In the genomic region with DNA sequence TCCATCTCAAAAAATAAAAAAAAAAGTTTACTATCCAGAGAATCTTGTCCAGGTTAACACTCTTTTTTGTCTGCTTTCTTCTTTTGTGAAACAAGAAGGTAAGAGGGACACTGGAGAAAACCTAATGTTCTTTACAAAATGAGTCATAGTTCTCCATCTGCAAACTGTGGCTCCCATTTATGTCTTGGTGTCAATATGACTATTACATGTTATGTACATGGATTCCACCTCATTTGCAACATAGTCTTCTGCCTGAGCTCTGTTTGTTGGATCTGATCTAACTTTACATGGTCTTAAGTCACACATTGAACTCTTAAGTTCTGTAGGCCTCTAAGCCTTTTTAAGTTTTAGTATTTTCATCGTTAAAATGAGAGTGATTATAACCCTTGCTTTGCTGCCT, we compare ENCODE assay signal across 29 cellular contexts.
"Had no signal": no experiment of that assay in that cellular context is flagged by ENCODE, and none has a peak within 500 bp of the region (broad histone marks: within the 10 kb centered on the region; RNA-seq: fewer than 3 reads in every experiment).

No MANE protein-coding gene starts in this region.

- H3K27me3 ChIP-seq: breast epithelium, esophagus muscularis mucosa, foreskin keratinocyte, heart left ventricle, pancreas, sigmoid colon, suprapubic skin, tibial artery, upper lobe of right lung had no signal

- H3K4me3 ChIP-seq: breast epithelium, esophagus muscularis mucosa, heart left ventricle, pancreas, prostate gland, sigmoid colon, suprapubic skin, tibial artery, upper lobe of right lung had no signal

- H3K36me3 Mint-ChIP-seq: activated CD4-positive, alpha-beta memory T cell treated with anti-CD3 and anti-CD28 coated beads for 36 hours; immature natural killer cell; naive B cell; WTC11 had no signal

- H3K27me3 Mint-ChIP-seq: activated CD4-positive, alpha-beta memory T cell treated with anti-CD3 and anti-CD28 coated beads for 36 hours; naive B cell; stimulated activated memory B cell treated with anti-CD40 and anti-IgM and Interleukin-4, amounts not matched to agents 10 μg/mL and 1 μg/mL and 100 μg/mL, for 72 hours had no signal

- H3K4me1 ChIP-seq: breast epithelium, foreskin keratinocyte, prostate gland, suprapubic skin, upper lobe of right lung had no signal

- H3K27ac ChIP-seq: breast epithelium, esophagus muscularis mucosa, foreskin keratinocyte, heart left ventricle, pancreas, prostate gland, sigmoid colon, suprapubic skin, upper lobe of right lung had no signal

- H3K9me3 ChIP-seq: breast epithelium, esophagus muscularis mucosa, heart left ventricle, pancreas, prostate gland, sigmoid colon, suprapubic skin, tibial artery, upper lobe of right lung had no signal

- H3K9me3 Mint-ChIP-seq: activated CD4-positive, alpha-beta memory T cell treated with anti-CD3 and anti-CD28 coated beads for 36 hours; activated naive CD4-positive, alpha-beta T cell treated with anti-CD3 and anti-CD28 coated beads for 36 hours; endodermal cell; immature natural killer cell; neural crest cell; stimulated activated memory B cell treated with anti-CD40 and anti-IgM and Interleukin-4, amounts not matched to agents 10 μg/mL and 1 μg/mL and 100 μg/mL, for 72 hours had no signal

- H3K27ac Mint-ChIP-seq: activated CD4-positive, alpha-beta memory T cell treated with anti-CD3 and anti-CD28 coated beads for 36 hours; activated naive CD4-positive, alpha-beta T cell treated with anti-CD3 and anti-CD28 coated beads for 36 hours; endodermal cell; immature natural killer cell; mesothelial cell of epicardium; stimulated activated memory B cell treated with anti-CD40 and anti-IgM and Interleukin-4, amounts not matched to agents 10 μg/mL and 1 μg/mL and 100 μg/mL, for 72 hours; WTC11 had no signal

- H3K36me3 ChIP-seq: breast epithelium, heart left ventricle, pancreas, prostate gland, sigmoid colon, suprapubic skin, tibial artery, upper lobe of right lung had no signal

- H3K4me3 Mint-ChIP-seq: activated CD4-positive, alpha-beta memory T cell treated with anti-CD3 and anti-CD28 coated beads for 36 hours; activated naive CD4-positive, alpha-beta T cell treated with anti-CD3 and anti-CD28 coated beads for 36 hours; endodermal cell; immature natural killer cell; mesothelial cell of epicardium; naive B cell; neural crest cell; stimulated activated memory B cell treated with anti-CD40 and anti-IgM and Interleukin-4, amounts not matched to agents 10 μg/mL and 1 μg/mL and 100 μg/mL, for 72 hours; WTC11 had no signal

- DNase-seq: activated CD4-positive, alpha-beta memory T cell treated with anti-CD3 and anti-CD28 coated beads for 36 hours; activated CD4-positive, alpha-beta T cell treated with anti-CD3 and anti-CD28 coated beads for 4 hours; activated CD8-positive, alpha-beta memory T cell treated with anti-CD3 and anti-CD28 coated beads, Interleukin-2, amount 50 U/mL, for 4 hours; activated effector memory CD4-positive, alpha-beta T cell treated with Interleukin-2 at 50 U/mL for 16 hours; activated naive CD4-positive, alpha-beta T cell treated with anti-CD3 and anti-CD28 coated beads for 36 hours; activated T-cell treated with anti-CD3 and anti-CD28 coated beads, Interleukin-2, amount 50 U/mL, for 48 hours; central memory CD4-positive, alpha-beta T cell; endodermal cell; foreskin keratinocyte; heart left ventricle; hypothalamus; immature natural killer cell; naive B cell; nucleus accumbens; pancreas; retina; sigmoid colon; small intestine; stimulated activated CD4-positive, alpha-beta T cell treated with anti-CD3 and anti-CD28 coated beads, Interleukin-4, amount 100 ng/mL, for 24 hours; tibial artery; upper lobe of right lung had no signal

- H3K4me1 Mint-ChIP-seq: endodermal cell, neural crest cell, WTC11 had no signal

- ATAC-seq: foreskin keratinocyte; heart left ventricle; pancreas; stimulated activated memory B cell treated with anti-CD40 and anti-IgM and Interleukin-4, amounts not matched to agents 10 μg/mL and 1 μg/mL and 100 μg/mL, for 72 hours; upper lobe of right lung; WTC11 had no signal
